Comparison of ENCODE assay signal across 5 cellular contexts in genomic region chr12:56262955-56263354, GRCh38. TPM values are rescaled to one million over a fixed set of nuclear protein-coding genes. Genes with fewer than 3 reads are reported as not detected.
"Had no signal": no experiment of that assay in that cellular context is flagged by ENCODE, and none has a peak within 500 bp of the region (broad histone marks: within the 10 kb centered on the region; RNA-seq: fewer than 3 reads in every experiment).

No MANE protein-coding gene starts in this region.

RNA-seq across cellular contexts. Expression of gene SLC39A5, which starts 33.1 kb away (rescaled TPM):
- total RNA-seq: fibroblast of villous mesenchyme, heart right ventricle, lower leg skin, osteocyte, subcutaneous adipose tissue had no signal
